8 cellular contexts compared by ENCODE assay signal in genomic region chr6:155417454-155417853, GRCh38. TPM values are rescaled to one million over a fixed set of nuclear protein-coding genes. Genes with fewer than 3 reads are reported as not detected.
DNase-seq lines count a peak whose midpoint lies in the region; ATAC-seq and TF ChIP-seq lines count a peak whose summit lies in the region.

No MANE protein-coding gene starts in this region.

- no peak overlapping the region for H2BK12ac ChIP-seq in mesenchymal stem cell (ENCODE audit: low read length in 2 of 2)

- H3K4me1 ChIP-seq in GM23248 (ENCODE audit: insufficient read depth) = peaks cover 33% of the 10 kb centered on the region
- peaks cover 2% of the 10 kb centered on the region for H3K4me1 ChIP-seq in mesenchymal stem cell (ENCODE audit: control insufficient read depth, insufficient read depth, low read depth, low read length)

- no peaks in the 10 kb centered on the region for H3K27me3 Mint-ChIP-seq in CD4-positive, alpha-beta T cell
- no peaks in the 10 kb centered on the region for H3K27me3 Mint-ChIP-seq in activated CD4-positive, alpha-beta memory T cell treated with anti-CD3 and anti-CD28 coated beads, Interleukin-2, amount 10 ng/mL, durations not matched to agents 7 days and 5 days

- no peak for TF ChIP-seq CTCF in CD4-positive, alpha-beta T cell (IDR thresholded peaks at IDR 0.05)

- no peaks in the 10 kb centered on the region for H4K20me1 ChIP-seq in GM23248 (ENCODE audit: insufficient read depth)

- H3K4me2 ChIP-seq in GM23248 (ENCODE audit: unreplicated experiment) = peak overlapping the region; percentile 78
- no peak overlapping the region for H3K4me2 ChIP-seq in mesenchymal stem cell (ENCODE audit: low read length, poor library complexity, severe bottlenecking)

- no peaks in the 10 kb centered on the region for H3K36me3 Mint-ChIP-seq in CD4-positive, alpha-beta T cell (ENCODE audit: low read depth)
- H3K36me3 Mint-ChIP-seq in activated CD4-positive, alpha-beta memory T cell treated with anti-CD3 and anti-CD28 coated beads, Interleukin-2, amount 10 ng/mL, durations not matched to agents 7 days and 5 days (ENCODE audit: low read depth) = no peaks in the 10 kb centered on the region

- ATAC-seq in CD4-positive, alpha-beta T cell (ENCODE audit: poor library complexity) = no peak
- ATAC-seq in HG02840 (IDR thresholded peaks at IDR 0.05; ENCODE audit: low FRiP score, unreplicated experiment) = no peak
- no peak for ATAC-seq in HG03139 (IDR thresholded peaks at IDR 0.05; ENCODE audit: unreplicated experiment)

- intact Hi-C loops in CD4-positive, alpha-beta T cell (cut with DNase I, micrococcal nuclease) = no loop called here

- CTCF ChIA-PET in CD4-positive, alpha-beta T cell (lab: Charles Lee) = no interaction called here
- CTCF ChIA-PET in activated CD4-positive, alpha-beta memory T cell treated with anti-CD3 and anti-CD28 coated beads, Interleukin-2, amount 10 ng/mL, durations not matched to agents 7 days and 5 days (lab: Charles Lee) = interaction anchor here (1.1 to 1.6 kb wide), 2 partner anchors 30 to 87 kb away, joined by 3 to 5 read pairs; no protein-coding TSS in a partner anchor

- H3K4me3 ChIP-seq in GM23248 = peak overlapping the region; percentile 55
- peak overlapping the region in 1 of 2 experiments; percentile 62 for H3K4me3 ChIP-seq in mesenchymal stem cell (ENCODE audit: insufficient read depth in 1 of 2, low read depth in 1 of 2, low read length in 2 of 2)

- peak overlapping the region; percentile 49 for H3K4me3 Mint-ChIP-seq in CD4-positive, alpha-beta T cell
- peak overlapping the region; percentile 65 for H3K4me3 Mint-ChIP-seq in activated CD4-positive, alpha-beta memory T cell treated with anti-CD3 and anti-CD28 coated beads, Interleukin-2, amount 10 ng/mL, durations not matched to agents 7 days and 5 days

- H3K27ac Mint-ChIP-seq in CD4-positive, alpha-beta T cell = peak overlapping the region; percentile 94
- peak overlapping the region; percentile 92 for H3K27ac Mint-ChIP-seq in activated CD4-positive, alpha-beta memory T cell treated with anti-CD3 and anti-CD28 coated beads, Interleukin-2, amount 10 ng/mL, durations not matched to agents 7 days and 5 days

- H2AFZ ChIP-seq in GM23248 = peak overlapping the region; percentile 49
- no peak overlapping the region for H2AFZ ChIP-seq in mesenchymal stem cell (ENCODE audit: low read depth, low read length)

- H2BK5ac ChIP-seq in mesenchymal stem cell (ENCODE audit: low read depth, low read length, poor library complexity, severe bottlenecking) = no peak overlapping the region

- POLR2A ChIA-PET in CD4-positive, alpha-beta T cell (lab: Charles Lee) = interaction anchor here (0.6 to 1.6 kb wide), 7 partner anchors 15 to 1269 kb away, joined by 3 to 7 read pairs (median 3); no protein-coding TSS in a partner anchor
- POLR2A ChIA-PET in activated CD4-positive, alpha-beta memory T cell treated with anti-CD3 and anti-CD28 coated beads, Interleukin-2, amount 10 ng/mL, durations not matched to agents 7 days and 5 days (lab: Charles Lee) = interaction anchor here (1.0 to 2.5 kb wide), 6 partner anchors 15 to 246 kb away, joined by 3 to 14 read pairs (median 4); partner anchors contain the start of gene TFB1M

- no peaks in the 10 kb centered on the region for H3K9me3 Mint-ChIP-seq in CD4-positive, alpha-beta T cell
- no peaks in the 10 kb centered on the region for H3K9me3 Mint-ChIP-seq in activated CD4-positive, alpha-beta memory T cell treated with anti-CD3 and anti-CD28 coated beads, Interleukin-2, amount 10 ng/mL, durations not matched to agents 7 days and 5 days

- H3K36me3 ChIP-seq in GM23248 (ENCODE audit: low read depth) = no peaks in the 10 kb centered on the region
- H3K36me3 ChIP-seq in mesenchymal stem cell (ENCODE audit: control insufficient read depth in 1 of 2, insufficient read depth in 2 of 2, low read depth in 1 of 2, low read length in 2 of 2) = no peaks in the 10 kb centered on the region

- 71 to 76% methylated on average over 3 of the region's 3 CpGs for WGBS in GM23248 (ENCODE audit: low coverage in 1 of 2, low lambda C conversion rate in 2 of 2, missing lambda C conversion rate in 2 of 2), 2 experiments
- 94% methylated on average over 2 of the region's 3 CpGs for WGBS in mesenchymal stem cell

- peak overlapping the region; percentile 63 for H4K8ac ChIP-seq in mesenchymal stem cell (ENCODE audit: low read length)

- peak overlapping the region in 1 of 2 experiments; percentile 5 for H3K18ac ChIP-seq in mesenchymal stem cell (ENCODE audit: low read depth in 1 of 2, low read length in 2 of 2)

- peaks cover 51% of the 10 kb centered on the region for H3K4me1 Mint-ChIP-seq in CD4-positive, alpha-beta T cell (ENCODE audit: low read depth)
- H3K4me1 Mint-ChIP-seq in activated CD4-positive, alpha-beta memory T cell treated with anti-CD3 and anti-CD28 coated beads, Interleukin-2, amount 10 ng/mL, durations not matched to agents 7 days and 5 days = peaks cover 38% of the 10 kb centered on the region

- in situ Hi-C loops in GM23248 (cut with MboI) = no loop called here

- no peak overlapping the region for H3K23ac ChIP-seq in mesenchymal stem cell (ENCODE audit: low read length in 2 of 2)

- H3F3A ChIP-seq in GM23248 (ENCODE audit: insufficient read depth) = peaks cover 29% of the 10 kb centered on the region

- H3K27ac ChIP-seq in CD4-positive, alpha-beta T cell (ENCODE audit: low read depth, low read length) = peak overlapping the region; percentile 69
- peak overlapping the region; percentile 75 for H3K27ac ChIP-seq in GM23248
- no peak overlapping the region for H3K27ac ChIP-seq in mesenchymal stem cell (ENCODE audit: low read length, poor library complexity, severe bottlenecking)

- H2BK120ac ChIP-seq in mesenchymal stem cell (ENCODE audit: low read depth, low read length) = peak overlapping the region; percentile 19

- no peak for DNase-seq in CD4-positive, alpha-beta T cell
- DNase-seq in GM23248 = peak; percentile 42
- no peak for DNase-seq in activated CD4-positive, alpha-beta memory T cell treated with anti-CD3 and anti-CD28 coated beads, Interleukin-2, amount 10 ng/mL, durations not matched to agents 7 days and 5 days
- peak; percentile 26 for DNase-seq in mesenchymal stem cell
- DNase-seq in NCI-H1092 treated with DMSO at 0.1 percent for 48 hours (lab: John Stamatoyannopoulos, UW) = no peak
- DNase-seq in activated CD8-positive, alpha-beta memory T cell treated with anti-CD3 and anti-CD28 coated beads, Interleukin-2, amount 50 U/mL, for 4 hours = no peak

- H3K14ac ChIP-seq in mesenchymal stem cell (ENCODE audit: low read length in 2 of 2) = no peak overlapping the region

- no peak overlapping the region for H3K4ac ChIP-seq in mesenchymal stem cell (ENCODE audit: low read depth in 1 of 2, low read length in 2 of 2)

- H3K79me1 ChIP-seq in mesenchymal stem cell (replicated peaks; ENCODE audit: low read length, poor library complexity, severe bottlenecking) = no peaks in the 10 kb centered on the region

- H3K79me2 ChIP-seq in GM23248 (ENCODE audit: insufficient read depth) = no peaks in the 10 kb centered on the region

- no peak overlapping the region for H4K91ac ChIP-seq in mesenchymal stem cell (ENCODE audit: low read length)

- H3K9me3 ChIP-seq in CD4-positive, alpha-beta T cell (ENCODE audit: control insufficient read depth, low read length) = no peaks in the 10 kb centered on the region
- H3K9me3 ChIP-seq in GM23248 (ENCODE audit: low read depth) (no peaks in the 10 kb centered on the region), mesenchymal stem cell (ENCODE audit: control insufficient read depth, low read length) (no peaks in the 10 kb centered on the region)

- H3K27me3 ChIP-seq in CD4-positive, alpha-beta T cell (ENCODE audit: control insufficient read depth, insufficient read depth, low read length) = no peaks in the 10 kb centered on the region
- H3K27me3 ChIP-seq in GM23248 (replicated peaks; ENCODE audit: insufficient read depth) (no peaks in the 10 kb centered on the region), mesenchymal stem cell (ENCODE audit: control insufficient read depth in 1 of 2, insufficient read depth in 1 of 2, low read length in 2 of 2) (no peaks in the 10 kb centered on the region)

- H2AK5ac ChIP-seq in mesenchymal stem cell (ENCODE audit: low read length, severe bottlenecking) = no peak overlapping the region

- peak overlapping the region; percentile 32; the same call in 1 of the 2 replicates for H3K9ac ChIP-seq in GM23248
- H3K9ac ChIP-seq in mesenchymal stem cell (ENCODE audit: low read length) = peak overlapping the region; percentile 70

- no peak overlapping the region for H2BK15ac ChIP-seq in mesenchymal stem cell (ENCODE audit: low read depth, poor library complexity, severe bottlenecking)

- H3K9me2 ChIP-seq in GM23248 (ENCODE audit: insufficient read depth) = no peaks in the 10 kb centered on the region

RNA-seq across cellular contexts. Expression of gene NOX3, which starts 38.2 kb away (rescaled TPM):
- total RNA-seq in CD4-positive, alpha-beta T cell = not detected
- not detected in 2 replicates for total RNA-seq in GM23248 (2014; rRNA removed; shearing (Covaris generic))
- not detected in 2 replicates for polyA plus RNA-seq in GM23248 (2016; fragmentation: Nextera tagmentation; extraction: Ambion mirVana)
- not detected for total RNA-seq in activated CD4-positive, alpha-beta memory T cell treated with anti-CD3 and anti-CD28 coated beads, Interleukin-2, amount 10 ng/mL, durations not matched to agents 7 days and 5 days
- polyA plus RNA-seq in mesenchymal stem cell (2013, experiment 1 of 2) = not detected
- polyA plus RNA-seq in mesenchymal stem cell (2013, experiment 2 of 2) = not detected

Comparison
In these comparisons a context has a peak if more than half of its experiments do, and no peak if none do; other contexts are left out.
1. DNase-seq: peak in GM23248 (single experiment) and mesenchymal stem cell (single experiment); none in CD4-positive, alpha-beta T cell (0 of 10), activated CD4-positive, alpha-beta memory T cell treated with anti-CD3 and anti-CD28 coated beads, Interleukin-2, amount 10 ng/mL, durations not matched to agents 7 days and 5 days (single experiment), NCI-H1092 treated with DMSO at 0.1 percent for 48 hours (single experiment) and activated CD8-positive, alpha-beta memory T cell treated with anti-CD3 and anti-CD28 coated beads, Interleukin-2, amount 50 U/mL, for 4 hours (single experiment).